In genomic region chr10:15724683-15725082, GRCh38 we compare ENCODE assay signal across 29 cellular contexts. TPM values are rescaled to one million over a fixed set of nuclear protein-coding genes. Genes with fewer than 3 reads are reported as not detected.
"Had no signal": no experiment of that assay in that cellular context is flagged by ENCODE, and none has a peak within 500 bp of the region (broad histone marks: within the 10 kb centered on the region; RNA-seq: fewer than 3 reads in every experiment).

No MANE protein-coding gene starts in this region.

- H3K4me3 ChIP-seq: cardiac muscle cell, K562, Peyer's patch, SJSA1 had no signal

- H3K9me3 Mint-ChIP-seq: activated CD4-positive, alpha-beta T cell treated with anti-CD3 and anti-CD28 coated beads, Interleukin-2, amount 10 ng/mL, durations not matched to agents 24 days and 14 days; activated CD8-positive, alpha-beta T cell treated with anti-CD3 and anti-CD28 coated beads for 36 hours; activated naive CD4-positive, alpha-beta T cell treated with anti-CD3 and anti-CD28 coated beads, Interleukin-2, amount 10 ng/mL, durations not matched to agents 7 days and 5 days; activated naive CD8-positive, alpha-beta T cell treated with anti-CD3 and anti-CD28 coated beads, Interleukin-2, amount 50 U/mL, for 24 hours; activated T-helper 1 cell treated with anti-CD3 and anti-CD28 coated beads, Interleukin-12 subunit alpha, Interleukin-12 subunit beta, Interleukin-2, Interleukin-4 antibody, amounts not matched to agents 30 ng/mL and 10 ng/mL and 1 ng/mL, durations not matched to agents 14 hours and 24 hours and 36 hours; T-helper 1 cell treated with Interleukin-12 subunit alpha and Interleukin-12 subunit beta and Interleukin-4 antibody, amounts not matched to agents 30 μg/mL and 1 μg/mL, for 36 hours; T-helper 2 cell treated with Interferon-gamma antibody and Interleukin-4, amounts not matched to agents 5 μg/mL and 100 μg/mL, for 36 hours had no signal

- ATAC-seq: activated CD8-positive, alpha-beta T cell treated with anti-CD3 and anti-CD28 coated beads for 36 hours; activated naive CD8-positive, alpha-beta T cell treated with anti-CD3 and anti-CD28 coated beads, Interleukin-2, amount 50 U/mL, for 24 hours; activated T-cell treated with anti-CD3 and anti-CD28 coated beads, Interleukin-2, amount 50 U/mL, for 4 hours had no signal

- H3K4me1 ChIP-seq: Peyer's patch had no signal

- DNase-seq: activated CD4-positive, alpha-beta T cell treated with anti-CD3 and anti-CD28 coated beads, Interleukin-2, amount 10 ng/mL, durations not matched to agents 24 days and 14 days; activated CD4-positive, alpha-beta T cell treated with anti-CD3 and anti-CD28 coated beads, Interleukin-2, amount 50 U/mL, for 4 hours; activated CD8-positive, alpha-beta T cell treated with anti-CD3 and anti-CD28 coated beads for 36 hours; activated naive CD4-positive, alpha-beta T cell treated with anti-CD3 and anti-CD28 coated beads, Interleukin-2, amount 10 ng/mL, durations not matched to agents 7 days and 5 days; activated naive CD8-positive, alpha-beta T cell treated with anti-CD3 and anti-CD28 coated beads, Interleukin-2, amount 50 U/mL, for 24 hours; activated T-cell treated with anti-CD3 and anti-CD28 coated beads for 4 hours; activated T-cell treated with anti-CD3 and anti-CD28 coated beads, Interleukin-2, amount 50 U/mL, for 4 hours; anterior cingulate cortex; NCI-H1105 treated with DMSO at 0.1 percent for 48 hours; NCI-H1436; NCI-H1694; NCI-H2029; NCI-H345; NCI-H526; NCI-H748 treated with DMSO at 0.1 percent for 48 hours; NK-92 treated with Interleukin-12 subunit alpha and Interleukin-12 subunit beta, amount 100 ng/mL, for 24 hours; PC-3; Peyer's patch; RPMI8226; SHP77 treated with DMSO at 0.1 percent for 48 hours; SK-N-SH had no signal

- H3K4me1 Mint-ChIP-seq: activated CD4-positive, alpha-beta T cell treated with anti-CD3 and anti-CD28 coated beads, Interleukin-2, amount 10 ng/mL, durations not matched to agents 24 days and 14 days; activated naive CD4-positive, alpha-beta T cell treated with anti-CD3 and anti-CD28 coated beads, Interleukin-2, amount 10 ng/mL, durations not matched to agents 7 days and 5 days; activated naive CD8-positive, alpha-beta T cell treated with anti-CD3 and anti-CD28 coated beads, Interleukin-2, amount 50 U/mL, for 24 hours had no signal

- H3K36me3 Mint-ChIP-seq: activated naive CD4-positive, alpha-beta T cell treated with anti-CD3 and anti-CD28 coated beads, Interleukin-2, amount 10 ng/mL, durations not matched to agents 7 days and 5 days; activated naive CD8-positive, alpha-beta T cell had no signal

- H3K4me2 ChIP-seq: SK-N-SH had no signal

- H3K4me3 Mint-ChIP-seq: activated CD4-positive, alpha-beta T cell treated with anti-CD3 and anti-CD28 coated beads, Interleukin-2, amount 10 ng/mL, durations not matched to agents 24 days and 14 days; activated CD8-positive, alpha-beta T cell treated with anti-CD3 and anti-CD28 coated beads for 36 hours; activated naive CD4-positive, alpha-beta T cell treated with anti-CD3 and anti-CD28 coated beads, Interleukin-2, amount 10 ng/mL, durations not matched to agents 7 days and 5 days; activated naive CD8-positive, alpha-beta T cell; activated naive CD8-positive, alpha-beta T cell treated with anti-CD3 and anti-CD28 coated beads, Interleukin-2, amount 50 U/mL, for 24 hours; activated T-cell treated with anti-CD3 and anti-CD28 coated beads, Interleukin-2, amount 50 U/mL, for 4 hours; activated T-helper 1 cell treated with anti-CD3 and anti-CD28 coated beads, Interleukin-12 subunit alpha, Interleukin-12 subunit beta, Interleukin-2, Interleukin-4 antibody, amounts not matched to agents 30 ng/mL and 10 ng/mL and 1 ng/mL, durations not matched to agents 14 hours and 24 hours and 36 hours; T-helper 1 cell treated with Interleukin-12 subunit alpha and Interleukin-12 subunit beta and Interleukin-4 antibody, amounts not matched to agents 30 μg/mL and 1 μg/mL, for 36 hours; T-helper 2 cell treated with Interferon-gamma antibody and Interleukin-4, amounts not matched to agents 5 μg/mL and 100 μg/mL, for 36 hours had no signal

- H3K9me3 ChIP-seq: Peyer's patch, SJSA1, SK-N-SH had no signal

- H3K27me3 ChIP-seq: cardiac muscle cell, SJSA1 had no signal

- H3K27ac ChIP-seq: cardiac muscle cell, Peyer's patch, SJSA1 had no signal

- H3K27ac Mint-ChIP-seq: activated CD4-positive, alpha-beta T cell treated with anti-CD3 and anti-CD28 coated beads, Interleukin-2, amount 10 ng/mL, durations not matched to agents 24 days and 14 days; activated CD8-positive, alpha-beta T cell treated with anti-CD3 and anti-CD28 coated beads for 36 hours; activated naive CD4-positive, alpha-beta T cell treated with anti-CD3 and anti-CD28 coated beads, Interleukin-2, amount 10 ng/mL, durations not matched to agents 7 days and 5 days; activated naive CD8-positive, alpha-beta T cell; activated naive CD8-positive, alpha-beta T cell treated with anti-CD3 and anti-CD28 coated beads, Interleukin-2, amount 50 U/mL, for 24 hours; activated T-helper 1 cell treated with anti-CD3 and anti-CD28 coated beads, Interleukin-12 subunit alpha, Interleukin-12 subunit beta, Interleukin-2, Interleukin-4 antibody, amounts not matched to agents 30 ng/mL and 10 ng/mL and 1 ng/mL, durations not matched to agents 14 hours and 24 hours and 36 hours; T-helper 1 cell treated with Interleukin-12 subunit alpha and Interleukin-12 subunit beta and Interleukin-4 antibody, amounts not matched to agents 30 μg/mL and 1 μg/mL, for 36 hours; T-helper 2 cell treated with Interferon-gamma antibody and Interleukin-4, amounts not matched to agents 5 μg/mL and 100 μg/mL, for 36 hours had no signal

- H3K9me2 ChIP-seq: SK-N-SH had no signal

- H3K36me3 ChIP-seq: cardiac muscle cell, Peyer's patch, SJSA1 had no signal

RNA-seq across cellular contexts. Expression of gene ITGA8, which starts 5.0 kb away (rescaled TPM):
- total RNA-seq: activated CD4-positive, alpha-beta T cell treated with anti-CD3 and anti-CD28 coated beads, Interleukin-2, amount 10 ng/mL, durations not matched to agents 24 days and 14 days; activated CD8-positive, alpha-beta T cell treated with anti-CD3 and anti-CD28 coated beads for 36 hours; activated T-cell treated with anti-CD3 and anti-CD28 coated beads, Interleukin-2, amount 50 U/mL, for 4 hours; activated T-helper 1 cell treated with anti-CD3 and anti-CD28 coated beads, Interleukin-12 subunit alpha, Interleukin-12 subunit beta, Interleukin-2, Interleukin-4 antibody, amounts not matched to agents 30 ng/mL and 10 ng/mL and 1 ng/mL, durations not matched to agents 14 hours and 24 hours and 36 hours; NCI-H460; PC-3 had no signal
- polyA plus RNA-seq: SK-N-SH had no signal
